Comparison of ENCODE assay signal across 10 cellular contexts in genomic region chr7:106109521-106110237, GRCh38. TPM values are rescaled to one million over a fixed set of nuclear protein-coding genes. Genes with fewer than 3 reads are reported as not detected.
DNase-seq lines count a peak whose midpoint lies in the region; ATAC-seq and TF ChIP-seq lines count a peak whose summit lies in the region.
"Had no signal": no experiment of that assay in that cellular context is flagged by ENCODE, and none has a peak within 500 bp of the region (broad histone marks: within the 10 kb centered on the region; RNA-seq: fewer than 3 reads in every experiment).

No MANE protein-coding gene starts in this region.

- H3K27me3 Mint-ChIP-seq in HFFc6 (ENCODE audit: insufficient read depth) (no peaks in the 10 kb centered on the region; the same call in 1 of the 2 replicates), neural crest cell (ENCODE audit: low read depth) (no peaks in the 10 kb centered on the region)
- no peaks in the 10 kb centered on the region for H3K27me3 Mint-ChIP-seq in central memory CD8-positive, alpha-beta T cell

- H3K4me3 ChIP-seq in BLaER1, result peak overlapping the region; percentile 87; the same call in 1 of the 2 replicates

- ATAC-seq in central memory CD8-positive, alpha-beta T cell (replicated peaks; ENCODE audit: extremely low read depth, poor library complexity, severe bottlenecking), result no peak
- no peak for ATAC-seq in HG03378 (IDR thresholded peaks at IDR 0.05; ENCODE audit: unreplicated experiment)
- ATAC-seq: activated CD4-positive, CD25-positive, alpha-beta regulatory T cell treated with anti-CD3 and anti-CD28 coated beads, Interleukin-2, amount 50 U/mL, for 24 hours had no signal

- H3K27ac Mint-ChIP-seq in HFFc6, result peak overlapping the region; percentile 14
- no peak overlapping the region for H3K27ac Mint-ChIP-seq in central memory CD8-positive, alpha-beta T cell (ENCODE audit: low read depth)
- no peak overlapping the region for H3K27ac Mint-ChIP-seq in neural crest cell (ENCODE audit: unreplicated experiment)

- H4K20me1 ChIP-seq in BLaER1, result peaks cover 66% of the 10 kb centered on the region

- H3K36me3 ChIP-seq in BLaER1, result peaks cover 24% of the 10 kb centered on the region

- H3K4me3 Mint-ChIP-seq in HFFc6 (peak overlapping the region; percentile 91), neural crest cell (peak overlapping the region; percentile 75)
- peak overlapping the region; percentile 85 for H3K4me3 Mint-ChIP-seq in central memory CD8-positive, alpha-beta T cell

- peaks cover 7% of the 10 kb centered on the region; the same call in 1 of the 2 replicates for H3K9me3 ChIP-seq in BLaER1

- H3K9ac ChIP-seq in BLaER1, result no peak overlapping the region

- H3K27ac ChIP-seq in BLaER1, result no peak overlapping the region

- H3K4me2 ChIP-seq in BLaER1, result peak overlapping the region; percentile 72

- peaks cover 44% of the 10 kb centered on the region for H3K4me1 Mint-ChIP-seq in HFFc6 (ENCODE audit: low read depth)
- H3K4me1 Mint-ChIP-seq in central memory CD8-positive, alpha-beta T cell, result peaks cover 47% of the 10 kb centered on the region
- peaks cover 31% of the 10 kb centered on the region for H3K4me1 Mint-ChIP-seq in neural crest cell

- peaks cover 10% of the 10 kb centered on the region; the same call in 1 of the 2 replicates for H3K36me3 Mint-ChIP-seq in HFFc6 (ENCODE audit: low read depth)
- peaks cover 12% of the 10 kb centered on the region for H3K36me3 Mint-ChIP-seq in central memory CD8-positive, alpha-beta T cell (ENCODE audit: insufficient read depth)
- no peaks in the 10 kb centered on the region for H3K36me3 Mint-ChIP-seq in neural crest cell (ENCODE audit: low read depth)

- TF ChIP-seq CTCF in HFFc6 (IDR thresholded peaks at IDR 0.05), result no peak
- TF ChIP-seq CTCF in neural crest cell (conservative IDR thresholded peaks at IDR 0.05), result no peak

- H3K4me1 ChIP-seq in BLaER1, result peaks cover 72% of the 10 kb centered on the region

- H3K9me3 Mint-ChIP-seq in HFFc6, result no peaks in the 10 kb centered on the region
- no peaks in the 10 kb centered on the region for H3K9me3 Mint-ChIP-seq in central memory CD8-positive, alpha-beta T cell
- H3K9me3 Mint-ChIP-seq in neural crest cell, result no peaks in the 10 kb centered on the region

- H3K27me3 ChIP-seq in BLaER1, result no peaks in the 10 kb centered on the region

- DNase-seq in HFFc6 (no peak), neural crest cell (ENCODE audit: low read depth, low spot score) (no peak), GM19238 (ENCODE audit: insufficient read length, low spot score) (no peak), SW480 (ENCODE audit: low spot score) (no peak)
- no peak for DNase-seq in central memory CD8-positive, alpha-beta T cell (ENCODE audit: low spot score in 2 of 2)
- DNase-seq in stimulated activated CD4-positive, alpha-beta T cell treated with anti-CD3 and anti-CD28 coated beads, Interleukin-15, amount 100 ng/mL, for 24 hours, result no peak
- DNase-seq: stimulated activated CD4-positive, alpha-beta T cell treated with anti-CD3 and anti-CD28 coated beads, Interleukin-4, amount 100 ng/mL, for 4 hours had no signal

RNA-seq across cellular contexts. Expression of gene SYPL1, which starts 2.4 kb away (rescaled TPM):
- 10 to 100 TPM; 66.5 to 84.0 (median 74.6) TPM for total RNA-seq in HFFc6 (2021; fragmentation: NEBNext Ultra II Directional; extraction: Animal tissue kit (Norgen Biotek cat#: 25700))
- 39.4 and 42.2 TPM in 2 replicates for total RNA-seq in neural crest cell
